In the genomic region with DNA sequence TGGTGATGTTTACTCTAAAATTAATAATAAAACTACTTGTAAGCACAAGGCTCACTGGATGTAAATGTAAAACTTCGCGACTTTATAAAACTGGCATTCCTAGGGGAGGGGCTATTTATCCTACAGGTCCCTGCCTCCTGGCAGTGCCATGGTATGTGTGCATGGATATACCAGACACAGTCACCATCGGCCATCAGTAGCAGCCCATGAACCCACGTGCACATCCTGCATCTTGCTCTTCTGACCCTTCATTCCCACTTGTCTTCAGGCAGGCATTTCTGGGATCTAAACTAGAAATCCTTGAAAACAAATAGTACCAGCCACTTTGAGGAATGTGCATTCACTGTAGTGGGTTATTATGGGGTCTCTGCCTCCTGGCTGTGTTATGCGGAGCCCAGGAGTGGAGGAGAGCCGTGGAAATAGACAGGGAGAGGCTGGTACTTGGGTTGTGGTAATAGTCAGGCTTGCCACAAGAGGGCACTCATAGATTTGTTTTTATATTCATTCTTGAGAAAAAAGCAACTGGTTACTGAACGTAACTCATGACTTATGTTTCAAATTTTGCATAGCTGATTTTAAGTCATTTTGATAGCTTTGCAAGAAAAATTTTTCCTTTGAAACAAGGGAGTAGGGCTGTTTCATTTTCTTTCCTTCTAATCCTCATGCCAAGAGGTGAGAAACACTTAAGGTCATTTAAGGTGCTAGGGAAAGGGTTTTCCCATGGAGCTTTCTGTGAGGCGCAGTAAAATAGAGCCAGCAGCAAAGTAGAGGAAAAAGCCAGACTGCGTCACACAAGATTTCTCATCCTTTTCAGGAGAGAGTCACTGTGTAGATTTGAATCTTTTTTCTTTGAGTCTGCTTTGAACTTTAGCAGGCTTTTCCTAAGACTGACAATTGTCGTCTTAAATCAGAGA, we compare ENCODE assay signal across 8 cellular contexts. TPM values are rescaled to one million over a fixed set of nuclear protein-coding genes. Genes with fewer than 3 reads are reported as not detected.
DNase-seq lines count a peak whose midpoint lies in the region; ATAC-seq and TF ChIP-seq lines count a peak whose summit lies in the region.

No MANE protein-coding gene starts in this region.

- H3K9me3 ChIP-seq in adipocyte (ENCODE audit: control insufficient read depth, low read length): no peaks in the 10 kb centered on the region

- intact Hi-C loops in left cardiac atrium (cut with DNase I): loop anchor here (5.0 to 10.0 kb wide), 2 partner anchors 212 to 220 kb away; no protein-coding TSS in a partner anchor

- peaks cover 21% of the 10 kb centered on the region for H3K4me1 ChIP-seq in adipocyte (ENCODE audit: control insufficient read depth, insufficient read depth, low read length)

- peaks cover 8% of the 10 kb centered on the region for H3K36me3 ChIP-seq in adipocyte (ENCODE audit: control insufficient read depth, insufficient read depth, low read length, severe bottlenecking)

- ATAC-seq in left cardiac atrium (peak; percentile 64 to 72), GM18867 (IDR thresholded peaks at IDR 0.05; ENCODE audit: unreplicated experiment) (no peak), HG03097 (IDR thresholded peaks at IDR 0.05; ENCODE audit: low FRiP score, unreplicated experiment) (no peak)

- DNase-seq in DMS79 (lab: John Stamatoyannopoulos, UW) (peak; percentile 48), RKO (ENCODE audit: low spot score) (peak; percentile 75), adipocyte (ENCODE audit: low read depth) (peak; percentile 90), left cardiac atrium (peak; percentile 44), renal cortical epithelial cell (ENCODE audit: low read depth) (peak; percentile 63)

- TF ChIP-seq EP300 in Ishikawa (IDR thresholded peaks at IDR 0.05; ENCODE audit: borderline replicate concordance): no peak

- H3K4me3 ChIP-seq in adipocyte (ENCODE audit: low read length): peak overlapping the region; percentile 7

- peak; percentile 76 for TF ChIP-seq RAD21 in Ishikawa (IDR thresholded peaks at IDR 0.05; ENCODE audit: low read depth)

- peak overlapping the region; percentile 6 for H3K9ac ChIP-seq in adipocyte (ENCODE audit: low read length)

- H3K27me3 ChIP-seq in adipocyte (replicated peaks; ENCODE audit: control insufficient read depth, insufficient read depth, low read length): no peaks in the 10 kb centered on the region

TF ChIP-seq in Ishikawa, 13 proteins besides CTCF, POLR2A, EP300 and RAD21:
- TF ChIP-seq YY1 (IDR thresholded peaks at IDR 0.05; ENCODE audit: low read depth) (no peak), FOXM1 (IDR thresholded peaks at IDR 0.05; ENCODE audit: borderline replicate concordance, low read depth) (no peak), CREB1 (IDR thresholded peaks at IDR 0.05; ENCODE audit: low read depth) (no peak), TCF12 (IDR thresholded peaks at IDR 0.05; ENCODE audit: low read depth) (no peak), TEAD4 (IDR thresholded peaks at IDR 0.05) (no peak)
- TF ChIP-seq, protein P1, sequence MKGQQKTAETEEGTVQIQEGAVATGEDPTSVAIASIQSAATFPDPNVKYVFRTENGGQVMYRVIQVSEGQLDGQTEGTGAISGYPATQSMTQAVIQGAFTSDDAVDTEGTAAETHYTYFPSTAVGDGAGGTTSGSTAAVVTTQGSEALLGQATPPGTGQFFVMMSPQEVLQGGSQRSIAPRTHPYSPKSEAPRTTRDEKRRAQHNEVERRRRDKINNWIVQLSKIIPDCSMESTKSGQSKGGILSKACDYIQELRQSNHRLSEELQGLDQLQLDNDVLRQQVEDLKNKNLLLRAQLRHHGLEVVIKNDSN (IDR thresholded peaks at IDR 0.05): no peak

RNA-seq across cellular contexts. Expression of a gene that starts 17.4 kb away (rescaled TPM):
- total RNA-seq in left cardiac atrium (10 to 100 TPM; 28.8 to 50.0 TPM), renal cortical epithelial cell (1.1 TPM in 1 of 2 replicates, not detected in the other)

RNA-seq across cellular contexts. Expression of a gene that starts 51.3 kb away (rescaled TPM):
- total RNA-seq in left cardiac atrium (10 to 100 TPM; 15.8 to 17.1 TPM), renal cortical epithelial cell (24.7 and 37.4 TPM in 2 replicates)

Comparison
In these comparisons a context has a peak if more than half of its experiments do, and no peak if none do; other contexts are left out.
1. ATAC-seq: peak in left cardiac atrium (2 of 2); none in GM18867 (single experiment) and HG03097 (single experiment).
2. RNA of a gene that starts 17.4 kb away (total RNA-seq): 28.8 to 50.0 TPM in left cardiac atrium; 1.1 TPM in renal cortical epithelial cell; every median in the first group is over 10 times any median in the second.
3. Peak in every context shown above with its lines, with median percentiles within 50 percentile points of each other: DNase-seq.